In the genomic region with DNA sequence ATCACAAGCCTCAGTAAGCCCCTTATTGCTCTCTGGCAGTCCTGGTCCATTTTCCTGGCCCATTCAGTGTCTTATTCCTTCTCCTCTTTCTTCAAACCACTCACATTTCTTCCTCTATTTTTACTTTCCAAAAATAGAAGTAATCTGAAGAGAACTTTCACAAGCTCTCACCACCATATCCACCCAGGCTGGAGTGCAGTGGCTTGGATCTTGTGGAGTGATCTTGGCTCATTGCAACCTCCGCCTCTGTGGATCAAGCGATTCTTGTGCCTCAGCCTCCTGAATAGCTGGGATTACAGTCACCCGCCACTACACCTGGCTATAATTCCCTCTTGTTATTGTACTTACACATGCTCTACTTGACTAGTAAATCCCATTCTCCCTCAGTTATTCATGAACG, we compare ENCODE assay signal across 19 cellular contexts. TPM values are rescaled to one million over a fixed set of nuclear protein-coding genes. Genes with fewer than 3 reads are reported as not detected.
DNase-seq lines count a peak whose midpoint lies in the region; ATAC-seq and TF ChIP-seq lines count a peak whose summit lies in the region.
"Had no signal": no experiment of that assay in that cellular context is flagged by ENCODE, and none has a peak within 500 bp of the region (broad histone marks: within the 10 kb centered on the region; RNA-seq: fewer than 3 reads in every experiment).

No MANE protein-coding gene starts in this region.

- POLR2A ChIA-PET in OCI-LY7 (lab: Charles Lee) = interaction anchor here (0.7 to 2.1 kb wide), 2 partner anchors 11 to 32 kb away, joined by 3 to 8 read pairs; no protein-coding TSS in a partner anchor

- H3K79me2 ChIP-seq in Loucy (ENCODE audit: insufficient read depth, low read length) (peaks cover 96% of the 10 kb centered on the region), OCI-LY7 (ENCODE audit: insufficient read depth, low read depth, low read length) (peaks cover 97% of the 10 kb centered on the region)

- H3K4me3 Mint-ChIP-seq in memory B cell = no peak overlapping the region
- H3K4me3 Mint-ChIP-seq in stimulated activated effector memory CD8-positive, alpha-beta T cell treated with anti-CD3 and anti-CD28 coated beads, Interleukin-12 subunit alpha, Interleukin-12 subunit beta, amount 100 ng/mL, for 72 hours = no peak overlapping the region
- H3K4me3 Mint-ChIP-seq: CD4-positive, CD25-positive, alpha-beta regulatory T cell had no signal

- H4K20me1 ChIP-seq in Loucy (ENCODE audit: insufficient read depth, low read length, poor library complexity, severe bottlenecking) (peaks cover 46% of the 10 kb centered on the region), OCI-LY7 (ENCODE audit: insufficient read depth, low read length) (peaks cover 19% of the 10 kb centered on the region)

- H3K9me3 Mint-ChIP-seq in memory B cell = no peaks in the 10 kb centered on the region
- no peaks in the 10 kb centered on the region for H3K9me3 Mint-ChIP-seq in stimulated activated effector memory CD8-positive, alpha-beta T cell treated with anti-CD3 and anti-CD28 coated beads, Interleukin-12 subunit alpha, Interleukin-12 subunit beta, amount 100 ng/mL, for 72 hours
- H3K9me3 Mint-ChIP-seq: CD4-positive, CD25-positive, alpha-beta regulatory T cell had no signal

- BruUV-seq in OCI-LY7 (replicated peaks; lab: Mats Ljungman, UMichigan) = no TSS peak

- H3K27me3 Mint-ChIP-seq in memory B cell = no peaks in the 10 kb centered on the region
- H3K27me3 Mint-ChIP-seq: CD4-positive, CD25-positive, alpha-beta regulatory T cell; IgD-negative memory B cell had no signal

- ATAC-seq in memory B cell (ENCODE audit: low read depth) (no peak), GM21717 (IDR thresholded peaks at IDR 0.05; ENCODE audit: unreplicated experiment) (no peak)
- ATAC-seq in stimulated activated effector memory CD8-positive, alpha-beta T cell treated with anti-CD3 and anti-CD28 coated beads, Interleukin-12 subunit alpha, Interleukin-12 subunit beta, amount 100 ng/mL, for 72 hours = no peak
- ATAC-seq: SK-N-SH treated with all-trans-retinoic acid at 6 μM for 48 hours had no signal

- CTCF ChIA-PET in OCI-LY7 (lab: Charles Lee; ENCODE audit: unreplicated experiment) = no interaction called here

- H3K4me1 ChIP-seq in Loucy (ENCODE audit: insufficient read depth, low read length, poor library complexity, severe bottlenecking) (peaks cover 57% of the 10 kb centered on the region), OCI-LY7 (ENCODE audit: insufficient read depth, low read length, poor library complexity, severe bottlenecking) (no peaks in the 10 kb centered on the region)
- H3K4me1 ChIP-seq: Peyer's patch had no signal

- H3K4me3 ChIP-seq in Loucy (ENCODE audit: low read length, poor library complexity, severe bottlenecking) = no peak overlapping the region
- H3K4me3 ChIP-seq in OCI-LY7 (ENCODE audit: low read depth, low read length, poor library complexity, severe bottlenecking) = no peak overlapping the region
- H3K4me3 ChIP-seq: Peyer's patch had no signal

- peak overlapping the region; percentile 22 for H3K27ac Mint-ChIP-seq in memory B cell
- H3K27ac Mint-ChIP-seq in stimulated activated effector memory CD8-positive, alpha-beta T cell treated with anti-CD3 and anti-CD28 coated beads, Interleukin-12 subunit alpha, Interleukin-12 subunit beta, amount 100 ng/mL, for 72 hours = peak overlapping the region; percentile 13
- H3K27ac Mint-ChIP-seq: IgD-negative memory B cell had no signal

- TF ChIP-seq CTCF in Loucy (conservative IDR thresholded peaks at IDR 0.05; ENCODE audit: low read length) (no peak), OCI-LY7 (conservative IDR thresholded peaks at IDR 0.05; ENCODE audit: low read length) (no peak)

- peaks cover 13% of the 10 kb centered on the region; the same call in 1 of the 2 replicates for H3K36me3 ChIP-seq in Loucy (ENCODE audit: insufficient read depth, low read length)
- peaks cover 53% of the 10 kb centered on the region for H3K36me3 ChIP-seq in OCI-LY7 (ENCODE audit: insufficient read depth, low read length)
- H3K36me3 ChIP-seq: Peyer's patch had no signal

- peaks cover 40% of the 10 kb centered on the region for H3K4me1 Mint-ChIP-seq in memory B cell
- peaks cover 57% of the 10 kb centered on the region for H3K4me1 Mint-ChIP-seq in stimulated activated effector memory CD8-positive, alpha-beta T cell treated with anti-CD3 and anti-CD28 coated beads, Interleukin-12 subunit alpha, Interleukin-12 subunit beta, amount 100 ng/mL, for 72 hours

- H2AFZ ChIP-seq in Loucy (ENCODE audit: low read length) = no peak overlapping the region
- H2AFZ ChIP-seq in OCI-LY7 (ENCODE audit: low read length) = no peak overlapping the region

- peak overlapping the region; percentile 52 for H3K9ac ChIP-seq in Loucy (ENCODE audit: low read depth, low read length, poor library complexity, severe bottlenecking)

- H3K9me2 ChIP-seq in Loucy (replicated peaks; ENCODE audit: low read depth, low read length) = no peaks in the 10 kb centered on the region
- no peaks in the 10 kb centered on the region for H3K9me2 ChIP-seq in OCI-LY7 (ENCODE audit: insufficient read depth, low read length)

- intact Hi-C loops in OCI-LY7 (cut with micrococcal nuclease; ENCODE audit: unreplicated experiment) = no loop called here

- peak overlapping the region; percentile 54 for H3K4me2 ChIP-seq in Loucy (ENCODE audit: low read depth, low read length, poor library complexity, severe bottlenecking)
- H3K4me2 ChIP-seq in OCI-LY7 (ENCODE audit: low read length) = no peak overlapping the region

- no peaks in the 10 kb centered on the region for H3K27me3 ChIP-seq in Loucy (ENCODE audit: insufficient read depth, low read length, poor library complexity, severe bottlenecking)
- H3K27me3 ChIP-seq: Peyer's patch had no signal

- H3K36me3 Mint-ChIP-seq in memory B cell = peaks cover 24% of the 10 kb centered on the region
- peaks cover 10% of the 10 kb centered on the region for H3K36me3 Mint-ChIP-seq in stimulated activated effector memory CD8-positive, alpha-beta T cell treated with anti-CD3 and anti-CD28 coated beads, Interleukin-12 subunit alpha, Interleukin-12 subunit beta, amount 100 ng/mL, for 72 hours

- DNase-seq in NCI-H82 (lab: John Stamatoyannopoulos, UW) = peak; percentile 53
- no peak for DNase-seq in NCI-H82 treated with DMSO at 0.1 percent for 48 hours (lab: John Stamatoyannopoulos, UW; ENCODE audit: unreplicated experiment)
- DNase-seq in memory B cell (ENCODE audit: low spot score in 2 of 2) = no peak
- no peak for DNase-seq in stimulated activated effector memory CD8-positive, alpha-beta T cell treated with anti-CD3 and anti-CD28 coated beads, Interleukin-12 subunit alpha, Interleukin-12 subunit beta, amount 100 ng/mL, for 72 hours (ENCODE audit: low spot score in 2 of 2)
- no peak for DNase-seq in OCI-LY7 (ENCODE audit: low spot score)
- DNase-seq: 8988T; AML-193; CD4-positive, CD25-positive, alpha-beta regulatory T cell; EL; NCI-H1092; NCI-H1436; NCI-H187 treated with DMSO at 0.1 percent for 48 hours; NCI-H2107; NCI-H526 treated with DMSO at 0.1 percent for 48 hours; Peyer's patch had no signal

- no peak overlapping the region for H3K27ac ChIP-seq in OCI-LY7 (ENCODE audit: low read depth, low read length, poor library complexity, severe bottlenecking)
- H3K27ac ChIP-seq: Peyer's patch had no signal

- no peaks in the 10 kb centered on the region for H3K9me3 ChIP-seq in Loucy (ENCODE audit: insufficient read depth, low read depth, low read length)
- H3K9me3 ChIP-seq in OCI-LY7 (ENCODE audit: low read length) = no peaks in the 10 kb centered on the region
- H3K9me3 ChIP-seq: Peyer's patch had no signal

- H3F3A ChIP-seq in Loucy (ENCODE audit: low read depth) = peaks cover 11% of the 10 kb centered on the region; the same call in 1 of the 2 replicates

RNA-seq across cellular contexts. Expression of a gene that starts 16.8 kb away (rescaled TPM):
- 34.1 and 48.8 TPM in 2 replicates for total RNA-seq in OCI-LY7 (2014; rRNA removed; shearing (Covaris generic))
- total RNA-seq in OCI-LY7 (2022) = 57.1 and 61.8 TPM in 2 replicates

RNA-seq across cellular contexts. Expression of a gene that starts 29.2 kb away (rescaled TPM):
- 13.6 and 21.4 TPM in 2 replicates for total RNA-seq in OCI-LY7 (2014; rRNA removed; shearing (Covaris generic))
- total RNA-seq in OCI-LY7 (2022) = 16.4 and 22.7 TPM in 2 replicates
